13 cellular contexts compared by ENCODE assay signal in the genomic region with DNA sequence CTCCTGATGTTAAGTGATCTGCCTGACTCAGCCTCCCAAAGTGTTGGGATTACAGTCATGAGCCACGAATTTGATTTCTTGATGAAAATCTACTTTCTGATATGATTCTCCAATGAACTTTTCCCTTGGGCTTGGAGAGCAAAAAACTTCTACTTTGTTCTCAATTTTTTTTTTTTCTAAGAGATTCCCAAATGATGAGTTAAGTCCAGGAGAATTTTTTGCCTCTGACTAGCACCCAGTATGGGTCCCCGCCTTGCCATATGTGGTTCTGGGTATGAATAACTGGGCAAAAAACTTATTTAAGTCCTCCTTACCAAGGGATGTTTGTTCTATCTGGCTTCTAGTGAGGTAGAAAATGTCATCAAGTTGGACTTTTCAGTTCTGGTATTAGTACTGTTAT.
A peak's percentile ranks its signal among the peaks of the same experiment; 100 is the strongest.
DNase-seq lines count a peak whose midpoint lies in the region; TF ChIP-seq lines count a peak whose summit lies in the region.
"Had no signal": no experiment of that assay in that cellular context is flagged by ENCODE, and none has a peak within 500 bp of the region (broad histone marks: within the 10 kb centered on the region; RNA-seq: fewer than 3 reads in every experiment).

No MANE protein-coding gene starts in this region.

- H3K9ac ChIP-seq in iPS-18a (ENCODE audit: low read length): no peak overlapping the region

- peak overlapping the region; percentile 20 for H2AFZ ChIP-seq in ACC112 (ENCODE audit: low read length, unreplicated experiment)

- H3K4me1 ChIP-seq in ACC112 (ENCODE audit: control insufficient read depth, insufficient read depth, low read length, unreplicated experiment): peaks cover 15% of the 10 kb centered on the region
- peaks cover 26% of the 10 kb centered on the region for H3K4me1 ChIP-seq in iPS-18a (ENCODE audit: control insufficient read depth, low read depth, low read length)
- H3K4me1 ChIP-seq in tibial nerve: peaks cover 0 to 13% (median 0%) of the 10 kb centered on the region in 4 donors

- DNase-seq in HS-5 (ENCODE audit: low read depth) (peak; percentile 75), amniotic stem cell (lab: John Stamatoyannopoulos, UW) (peak; percentile 92), tibial nerve (ENCODE audit: low spot score in 2 of 2) (no peak), NCI-H187 (lab: John Stamatoyannopoulos, UW) (no peak), NCI-H345 (lab: John Stamatoyannopoulos, UW) (no peak), mucosa of gallbladder (ENCODE audit: low spot score) (no peak)
- DNase-seq: activated naive CD4-positive, alpha-beta T cell treated with Interleukin-2 at 50 U/mL for 16 hours; NCI-H774; stimulated activated CD8-positive, alpha-beta memory T cell treated with anti-CD3 and anti-CD28 coated beads, Interleukin-4, amount 100 ng/mL, for 48 hours; T-cell had no signal

- H3K27ac ChIP-seq in ACC112 (ENCODE audit: low read depth, low read length): peak overlapping the region; percentile 96
- H3K27ac ChIP-seq in iPS-18a (ENCODE audit: low read length): no peak overlapping the region
- H3K27ac ChIP-seq in tibial nerve: peak overlapping the region in 1 of 4 donors; percentile 37

- TF ChIP-seq EP300 in tibial nerve (IDR thresholded peaks at IDR 0.05): no peak

- H3K27me3 ChIP-seq in ACC112 (ENCODE audit: insufficient read depth, low read length) (no peaks in the 10 kb centered on the region), iPS-18a (ENCODE audit: control insufficient read depth, insufficient read depth, low read length) (no peaks in the 10 kb centered on the region), tibial nerve (no peaks in the 10 kb centered on the region)

- peak overlapping the region; percentile 25; the same call in 1 of the 2 replicates for H3K4me3 ChIP-seq in ACC112 (ENCODE audit: low read depth, low read length)
- H3K4me3 ChIP-seq in iPS-18a (ENCODE audit: low read length): peak overlapping the region; percentile 25
- no peak overlapping the region for H3K4me3 ChIP-seq in tibial nerve
- H3K4me3 ChIP-seq: skin epidermis had no signal

- WGBS in tibial nerve, 2 donors: 38 to 44% methylated on average over 2 of the region's 2 CpGs

- H3K9me3 ChIP-seq in iPS-18a (ENCODE audit: control insufficient read depth, low read depth, low read length): no peaks in the 10 kb centered on the region
- no peaks in the 10 kb centered on the region for H3K9me3 ChIP-seq in tibial nerve

- no peaks in the 10 kb centered on the region for H3K79me2 ChIP-seq in ACC112 (ENCODE audit: control insufficient read depth, insufficient read depth, low read length, unreplicated experiment)

- no peak for TF ChIP-seq CTCF in tibial nerve (IDR thresholded peaks at IDR 0.05)

- H3K36me3 ChIP-seq in ACC112 (ENCODE audit: insufficient read depth, low read length): no peaks in the 10 kb centered on the region
- H3K36me3 ChIP-seq in iPS-18a (ENCODE audit: control insufficient read depth, low read depth, low read length): no peaks in the 10 kb centered on the region
- H3K36me3 ChIP-seq in tibial nerve: no peaks in the 10 kb centered on the region

- no peak for TF ChIP-seq POLR2A in tibial nerve (IDR thresholded peaks at IDR 0.05)

Comparison
In these comparisons a context has a peak if more than half of its experiments do, and no peak if none do; other contexts are left out.
1. H3K4me3 ChIP-seq: peak in ACC112 (single experiment) and iPS-18a (single experiment); none in tibial nerve (0 of 4).
2. DNase-seq: peak in HS-5 (single experiment) and amniotic stem cell (single experiment); none in tibial nerve (0 of 2), NCI-H187 (0 of 2), NCI-H345 (single experiment) and mucosa of gallbladder (single experiment).